8 cellular contexts compared by ENCODE assay signal in the genomic region with DNA sequence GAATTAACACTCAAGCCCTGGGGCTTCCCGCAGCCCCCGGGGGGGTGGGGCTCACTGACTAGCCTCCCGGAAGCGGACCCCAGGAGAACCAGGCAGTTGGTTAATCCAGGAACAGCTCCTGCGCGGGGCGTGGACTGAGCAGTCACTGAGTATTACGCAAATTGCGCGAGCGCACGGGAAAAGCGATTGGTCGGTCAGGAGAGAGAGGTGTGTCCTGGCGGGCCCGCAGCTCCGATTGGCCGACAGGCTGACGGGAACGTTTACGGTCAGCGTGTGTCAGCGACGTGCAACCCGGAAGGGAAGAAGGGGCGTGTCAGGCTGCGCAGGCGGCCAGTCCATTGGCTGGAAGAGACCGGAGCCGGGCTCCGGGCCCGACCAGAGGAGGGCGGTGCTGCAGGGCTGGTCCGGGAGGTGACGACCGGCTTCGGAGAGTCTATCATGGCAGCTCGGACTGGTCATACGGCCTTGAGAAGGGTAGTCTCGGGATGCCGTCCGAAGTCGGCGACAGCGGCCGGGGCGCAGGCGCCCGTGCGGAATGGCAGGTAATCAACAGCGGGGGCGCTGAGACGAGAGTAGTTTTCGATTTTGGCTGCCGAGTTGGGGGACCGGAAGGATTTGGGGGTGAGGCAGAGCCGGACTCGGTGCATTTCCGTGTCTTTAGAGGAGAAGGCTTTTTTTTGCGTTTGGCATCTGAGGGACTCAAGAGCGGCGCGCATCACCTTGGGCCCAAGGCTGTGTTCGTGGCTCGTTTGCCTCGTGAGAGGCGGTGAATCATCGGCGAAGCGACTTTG. TPM values are rescaled to one million over a fixed set of nuclear protein-coding genes. Genes with fewer than 3 reads are reported as not detected.
DNase-seq lines count a peak whose midpoint lies in the region; ATAC-seq and TF ChIP-seq lines count a peak whose summit lies in the region.

A gene (plus strand): TSS at position 430 of the 791 bp plus-strand sequence. CDS start 9 bp downstream, at position 439.

- no peaks in the 10 kb centered on the region for H3K27me3 Mint-ChIP-seq in activated naive CD4-positive, alpha-beta T cell treated with anti-CD3 and anti-CD28 coated beads, Interleukin-2, amount 50 U/mL, for 24 hours

- peak within 1 kb of the TSS; percentile 73 for H3K4me3 ChIP-seq in suprapubic skin

- H3K9me3 ChIP-seq in suprapubic skin, result no peaks in the 10 kb centered on the region

- H3K36me3 Mint-ChIP-seq in activated naive CD4-positive, alpha-beta T cell treated with anti-CD3 and anti-CD28 coated beads, Interleukin-2, amount 50 U/mL, for 24 hours, result peaks cover 5% of the 10 kb centered on the region

- no peaks in the 10 kb centered on the region for H3K27me3 ChIP-seq in suprapubic skin

- H3K36me3 ChIP-seq in suprapubic skin, result no peaks in the 10 kb centered on the region

- peaks cover 34% of the 10 kb centered on the region for H3K4me1 ChIP-seq in suprapubic skin

- TF ChIP-seq POLR2A in suprapubic skin (IDR thresholded peaks at IDR 0.05), result peak; percentile 41 to 87

- no peaks in the 10 kb centered on the region for H3K9me3 Mint-ChIP-seq in activated naive CD4-positive, alpha-beta T cell treated with anti-CD3 and anti-CD28 coated beads, Interleukin-2, amount 50 U/mL, for 24 hours

- 0% methylated on average over 35 of the region's 70 CpGs for WGBS in suprapubic skin

- peak within 1 kb of the TSS; percentile 100 for H3K4me3 Mint-ChIP-seq in activated naive CD4-positive, alpha-beta T cell treated with anti-CD3 and anti-CD28 coated beads, Interleukin-2, amount 50 U/mL, for 24 hours

- CTCF ChIA-PET in GM10248 (lab: Yijun Ruan, JAX), result interaction anchor here (0.7 to 6.5 kb wide), 10 partner anchors 8 to 24 kb away, joined by 3 to 45 read pairs (median 4); a partner anchor contains a TSS

- H3K27ac ChIP-seq in suprapubic skin, result peak within 1 kb of the TSS; percentile 99

- DNase-seq in GM10248 (ENCODE audit: extremely low spot score), result peak; percentile 98
- peak; percentile 97 for DNase-seq in NCI-H1092 (lab: John Stamatoyannopoulos, UW)
- DNase-seq in globus pallidus (ENCODE audit: low spot score), result peak; percentile 100
- peak; percentile 82 to 100 (median 99) for DNase-seq in nucleus accumbens (lab: John Stamatoyannopoulos, UW)
- DNase-seq in suprapubic skin (ENCODE audit: low spot score in 2 of 2), result peak; percentile 100

- H3K4me1 Mint-ChIP-seq in activated naive CD4-positive, alpha-beta T cell treated with anti-CD3 and anti-CD28 coated beads, Interleukin-2, amount 50 U/mL, for 24 hours, result peaks cover 46% of the 10 kb centered on the region

- TF ChIP-seq CTCF in GM10248 (IDR thresholded peaks at IDR 0.05; ENCODE audit: control extremely low read depth, extremely low read depth, low read depth, missing control alignments) (peak; percentile 18), suprapubic skin (IDR thresholded peaks at IDR 0.05) (peak in 1 of 2 donors; percentile 42)

- POLR2A ChIA-PET in GM10248 (lab: Yijun Ruan, JAX), result interaction anchor here (0.5 to 1.6 kb wide), 15 partner anchors 9 to 501 kb away, joined by 3 to 15 read pairs (median 4); a partner anchor contains a TSS

- no peak for TF ChIP-seq EP300 in suprapubic skin (IDR thresholded peaks at IDR 0.05)

- ATAC-seq in HG02588 (IDR thresholded peaks at IDR 0.05; ENCODE audit: unreplicated experiment) (peak; percentile 93), SK-N-SH treated with all-trans-retinoic acid at 6 μM for 48 hours (peak; percentile 95)

- H3K27ac Mint-ChIP-seq in activated naive CD4-positive, alpha-beta T cell treated with anti-CD3 and anti-CD28 coated beads, Interleukin-2, amount 50 U/mL, for 24 hours, result peak within 1 kb of the TSS; percentile 100

TF ChIP-seq in SK-N-SH treated with all-trans-retinoic acid at 6 μM for 48 hours, 23 proteins besides CTCF, POLR2A, EP300 and RAD21:
- TF ChIP-seq ZFP3 (CRISPR knock-in tag; IDR thresholded peaks at IDR 0.05) (0 out of 2 replicates have a peak, but pooled peaks have one; percentile 12), TOX (CRISPR knock-in tag; IDR thresholded peaks at IDR 0.05; ENCODE audit: borderline replicate concordance) (no peak)
- TF ChIP-seq, protein P1, sequence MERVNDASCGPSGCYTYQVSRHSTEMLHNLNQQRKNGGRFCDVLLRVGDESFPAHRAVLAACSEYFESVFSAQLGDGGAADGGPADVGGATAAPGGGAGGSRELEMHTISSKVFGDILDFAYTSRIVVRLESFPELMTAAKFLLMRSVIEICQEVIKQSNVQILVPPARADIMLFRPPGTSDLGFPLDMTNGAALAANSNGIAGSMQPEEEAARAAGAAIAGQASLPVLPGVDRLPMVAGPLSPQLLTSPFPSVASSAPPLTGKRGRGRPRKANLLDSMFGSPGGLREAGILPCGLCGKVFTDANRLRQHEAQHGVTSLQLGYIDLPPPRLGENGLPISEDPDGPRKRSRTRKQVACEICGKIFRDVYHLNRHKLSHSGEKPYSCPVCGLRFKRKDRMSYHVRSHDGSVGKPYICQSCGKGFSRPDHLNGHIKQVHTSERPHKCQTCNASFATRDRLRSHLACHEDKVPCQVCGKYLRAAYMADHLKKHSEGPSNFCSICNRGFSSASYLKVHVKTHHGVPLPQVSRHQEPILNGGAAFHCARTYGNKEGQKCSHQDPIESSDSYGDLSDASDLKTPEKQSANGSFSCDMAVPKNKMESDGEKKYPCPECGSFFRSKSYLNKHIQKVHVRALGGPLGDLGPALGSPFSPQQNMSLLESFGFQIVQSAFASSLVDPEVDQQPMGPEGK (CRISPR knock-in tag; IDR thresholded peaks at IDR 0.05; ENCODE audit: borderline replicate concordance), result peak; percentile 52; the same call in 1 of the 2 replicates

RNA-seq across cellular contexts. Expression of the gene that starts here (rescaled TPM):
- total RNA-seq in suprapubic skin, result 10 to 100 TPM; 19.7 to 30.5 (median 25.2) TPM

Comparison
In these comparisons a context has a peak if more than half of its experiments do, and no peak if none do; other contexts are left out.
1. Peak in every context shown above with its lines: DNase-seq, ATAC-seq, H3K4me3 ChIP-seq and H3K27ac ChIP-seq.